12 cellular contexts compared by ENCODE assay signal in the genomic region with DNA sequence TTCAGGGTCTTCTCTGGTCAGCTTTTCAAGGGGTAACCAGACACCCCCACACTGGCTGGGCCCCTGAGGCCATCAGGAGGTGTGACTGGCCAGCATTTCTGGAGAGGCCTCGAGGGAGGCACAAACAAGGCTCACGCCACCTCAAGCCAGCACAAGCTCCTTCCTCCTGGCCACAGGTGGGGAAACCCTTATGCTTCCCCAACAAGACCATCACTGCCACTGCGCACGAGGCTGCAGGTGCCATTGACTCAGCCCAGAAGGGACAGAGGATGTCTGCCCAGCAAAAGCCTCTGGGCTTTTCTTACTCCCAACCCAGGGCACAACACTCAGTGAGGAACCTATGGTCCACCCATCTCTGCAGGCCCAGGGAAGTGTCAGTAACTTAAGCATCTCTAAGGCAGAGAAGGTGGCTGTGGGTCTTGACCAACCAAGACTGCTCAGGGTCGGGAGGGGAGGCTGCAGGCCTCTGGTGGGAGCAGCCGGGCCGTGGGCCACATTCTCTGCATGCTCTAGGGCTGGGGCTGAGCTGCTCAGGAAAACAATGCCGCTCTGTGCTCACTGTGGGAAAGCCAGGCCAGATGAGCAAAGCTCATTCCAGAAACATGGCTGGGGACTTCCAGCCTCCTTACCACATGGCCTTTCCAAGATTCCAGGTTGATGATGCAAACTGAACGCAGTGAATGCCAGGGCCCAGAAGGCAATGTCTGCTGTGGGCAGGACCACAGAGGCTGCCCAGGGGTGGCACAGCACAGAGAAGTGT. TPM values are rescaled to one million over a fixed set of nuclear protein-coding genes. Genes with fewer than 3 reads are reported as not detected.
DNase-seq lines count a peak whose midpoint lies in the region; ATAC-seq and TF ChIP-seq lines count a peak whose summit lies in the region.
"Had no signal": no experiment of that assay in that cellular context is flagged by ENCODE, and none has a peak within 500 bp of the region (broad histone marks: within the 10 kb centered on the region; RNA-seq: fewer than 3 reads in every experiment).

No MANE protein-coding gene starts in this region.

- 42% methylated on average over 8 of the region's 9 CpGs for WGBS in SK-N-SH (ENCODE audit: low lambda C conversion rate)
- 13 to 54% methylated on average over 1 to 4 of the region's 9 CpGs for WGBS in esophagus squamous epithelium, 2 donors

- H3K27me3 ChIP-seq in SK-N-SH (ENCODE audit: insufficient read depth) (no peaks in the 10 kb centered on the region), foreskin keratinocyte (no peaks in the 10 kb centered on the region), esophagus squamous epithelium (no peaks in the 10 kb centered on the region)
- H3K27me3 ChIP-seq: uterus had no signal

- H3K4me3 ChIP-seq in SK-N-SH (ENCODE audit: low read depth in 2 of 2, low read length in 1 of 2) (no peak overlapping the region), esophagus squamous epithelium (no peak overlapping the region)
- H3K4me3 ChIP-seq: uterus had no signal

- no peak overlapping the region for H3K9ac ChIP-seq in SK-N-SH

- no peak overlapping the region; the same call in 1 of the 2 replicates for H3K4me2 ChIP-seq in SK-N-SH

- ATAC-seq in foreskin keratinocyte, result peak; percentile 71
- no peak for ATAC-seq in GM19397 (IDR thresholded peaks at IDR 0.05; ENCODE audit: unreplicated experiment)
- ATAC-seq: HCT116 had no signal

- TF ChIP-seq CTCF in SK-N-SH (IDR thresholded peaks at IDR 0.05) (no peak), foreskin keratinocyte (conservative IDR thresholded peaks at IDR 0.05) (no peak), esophagus squamous epithelium (IDR thresholded peaks at IDR 0.05) (no peak)

- DNase-seq in Ammon's horn (ENCODE audit: low spot score), result peak; percentile 91
- DNase-seq in SK-N-SH, result no peak
- DNase-seq in foreskin keratinocyte, result peak; percentile 68 to 79
- peak; percentile 49 for DNase-seq in occipital lobe (lab: John Stamatoyannopoulos, UW)
- no peak for DNase-seq in esophagus squamous epithelium (lab: John Stamatoyannopoulos, UW)
- no peak for DNase-seq in activated T-cell treated with anti-CD3 and anti-CD28 coated beads, Interleukin-2, amount 50 U/mL, for 48 hours
- DNase-seq in NK-92 treated with Interleukin-12 subunit alpha and Interleukin-12 subunit beta, amount 100 ng/mL, for 24 hours (lab: John Stamatoyannopoulos, UW), result no peak
- DNase-seq: DMS153, uterus had no signal

- intact Hi-C loops in esophagus squamous epithelium (cut with DNase I), result no loop called here

- POLR2A ChIA-PET in SK-N-SH (lab: Yijun Ruan, JAX), result no interaction called here

- H3K27ac ChIP-seq in SK-N-SH (ENCODE audit: low read depth in 2 of 2, low read length in 1 of 2) (peak overlapping the region in 1 of 2 experiments; percentile 57; a peak in 2 of 4 replicates), foreskin keratinocyte (peak overlapping the region; percentile 62), esophagus squamous epithelium (peak overlapping the region in 2 of 4 donors; percentile 39 to 43)
- H3K27ac ChIP-seq: uterus had no signal

- no peaks in the 10 kb centered on the region for H4K20me1 ChIP-seq in SK-N-SH (ENCODE audit: insufficient read depth)

- TF ChIP-seq POLR2A in esophagus squamous epithelium (IDR thresholded peaks at IDR 0.05), result no peak

- no peak for TF ChIP-seq RAD21 in SK-N-SH (IDR thresholded peaks at IDR 0.05; ENCODE audit: low read length)

- H3K4me1 ChIP-seq in SK-N-SH (ENCODE audit: control insufficient read depth in 1 of 2, insufficient read depth in 2 of 2, low read depth in 1 of 2, low read length in 1 of 2), result peaks cover 0 to 10% of the 10 kb centered on the region in 2 experiments; a peak in 2 of 4 replicates
- no peaks in the 10 kb centered on the region for H3K4me1 ChIP-seq in foreskin keratinocyte
- H3K4me1 ChIP-seq in esophagus squamous epithelium, result peaks cover 0 to 25% (median 10%) of the 10 kb centered on the region in 3 donors

- H2AFZ ChIP-seq in SK-N-SH (ENCODE audit: low read depth), result no peak overlapping the region; the same call in 1 of the 2 replicates

- H3F3A ChIP-seq in SK-N-SH (replicated peaks; ENCODE audit: insufficient read depth), result no peaks in the 10 kb centered on the region

- H3K9me3 ChIP-seq in SK-N-SH (no peaks in the 10 kb centered on the region), esophagus squamous epithelium (no peaks in the 10 kb centered on the region)
- H3K9me3 ChIP-seq: uterus had no signal

- CTCF ChIA-PET in SK-N-SH (lab: Yijun Ruan, JAX), result interaction anchor here (0.9 to 8.5 kb wide), 4 partner anchors 10 to 73 kb away, joined by 3 to 121 read pairs (median 42); a partner anchor contains a TSS

- H3K9me2 ChIP-seq in SK-N-SH, result no peaks in the 10 kb centered on the region

- H3K79me2 ChIP-seq in SK-N-SH (ENCODE audit: insufficient read depth), result no peaks in the 10 kb centered on the region

- TF ChIP-seq EP300 in SK-N-SH (IDR thresholded peaks at IDR 0.05; ENCODE audit: borderline replicate concordance in 1 of 2, low read depth in 1 of 2, low read length in 1 of 2), result 0 out of 4 replicates have a peak, but pooled peaks of 1 of the 2 experiments have one; percentile 28

- no peaks in the 10 kb centered on the region for H3K36me3 ChIP-seq in SK-N-SH (replicated peaks in 1 of 2; ENCODE audit: control insufficient read depth in 1 of 2, insufficient read depth in 2 of 2, low read length in 1 of 2)
- H3K36me3 ChIP-seq in esophagus squamous epithelium, result no peaks in the 10 kb centered on the region
- H3K36me3 ChIP-seq: uterus had no signal

TF ChIP-seq in SK-N-SH, 30 proteins besides CTCF, POLR2A, EP300 and RAD21 (continues in another document):
- TF ChIP-seq RCOR1 (IDR thresholded peaks at IDR 0.05; ENCODE audit: low read length) (no peak), RXRA (IDR thresholded peaks at IDR 0.05; ENCODE audit: borderline replicate concordance, low read depth) (no peak), FOXJ3 (CRISPR knock-in tag; IDR thresholded peaks at IDR 0.05) (no peak), TCF12 (IDR thresholded peaks at IDR 0.05) (peak; percentile 73), RFX5 (IDR thresholded peaks at IDR 0.05; ENCODE audit: low read length) (no peak), MEF2A (IDR thresholded peaks at IDR 0.05; ENCODE audit: borderline replicate concordance, low read depth) (no peak), JUND (IDR thresholded peaks at IDR 0.05) (no peak; the same call in 1 of the 2 replicates), ELF1 (IDR thresholded peaks at IDR 0.05) (no peak), GATA2 (CRISPR knock-in tag; IDR thresholded peaks at IDR 0.05) (no peak), YY1 (IDR thresholded peaks at IDR 0.05; ENCODE audit: low read depth) (0 out of 2 replicates have a peak, but pooled peaks have one; percentile 54), SMC3 (IDR thresholded peaks at IDR 0.05; ENCODE audit: low read depth, low read length) (no peak), NFIC (IDR thresholded peaks at IDR 0.05; ENCODE audit: borderline replicate concordance) (no peak; the same call in 1 of the 2 replicates), EZH2phosphoT487 (IDR thresholded peaks at IDR 0.05; ENCODE audit: borderline replicate concordance, low read depth) (no peak), TAF1 (IDR thresholded peaks at IDR 0.05; ENCODE audit: borderline replicate concordance, low read depth, low read length) (no peak)
- TF ChIP-seq, protein P1, sequence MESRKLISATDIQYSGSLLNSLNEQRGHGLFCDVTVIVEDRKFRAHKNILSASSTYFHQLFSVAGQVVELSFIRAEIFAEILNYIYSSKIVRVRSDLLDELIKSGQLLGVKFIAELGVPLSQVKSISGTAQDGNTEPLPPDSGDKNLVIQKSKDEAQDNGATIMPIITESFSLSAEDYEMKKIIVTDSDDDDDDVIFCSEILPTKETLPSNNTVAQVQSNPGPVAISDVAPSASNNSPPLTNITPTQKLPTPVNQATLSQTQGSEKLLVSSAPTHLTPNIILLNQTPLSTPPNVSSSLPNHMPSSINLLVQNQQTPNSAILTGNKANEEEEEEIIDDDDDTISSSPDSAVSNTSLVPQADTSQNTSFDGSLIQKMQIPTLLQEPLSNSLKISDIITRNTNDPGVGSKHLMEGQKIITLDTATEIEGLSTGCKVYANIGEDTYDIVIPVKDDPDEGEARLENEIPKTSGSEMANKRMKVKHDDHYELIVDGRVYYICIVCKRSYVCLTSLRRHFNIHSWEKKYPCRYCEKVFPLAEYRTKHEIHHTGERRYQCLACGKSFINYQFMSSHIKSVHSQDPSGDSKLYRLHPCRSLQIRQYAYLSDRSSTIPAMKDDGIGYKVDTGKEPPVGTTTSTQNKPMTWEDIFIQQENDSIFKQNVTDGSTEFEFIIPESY (IDR thresholded peaks at IDR 0.05; ENCODE audit: borderline replicate concordance, low read depth), result no peak
- TF ChIP-seq, protein P2, sequence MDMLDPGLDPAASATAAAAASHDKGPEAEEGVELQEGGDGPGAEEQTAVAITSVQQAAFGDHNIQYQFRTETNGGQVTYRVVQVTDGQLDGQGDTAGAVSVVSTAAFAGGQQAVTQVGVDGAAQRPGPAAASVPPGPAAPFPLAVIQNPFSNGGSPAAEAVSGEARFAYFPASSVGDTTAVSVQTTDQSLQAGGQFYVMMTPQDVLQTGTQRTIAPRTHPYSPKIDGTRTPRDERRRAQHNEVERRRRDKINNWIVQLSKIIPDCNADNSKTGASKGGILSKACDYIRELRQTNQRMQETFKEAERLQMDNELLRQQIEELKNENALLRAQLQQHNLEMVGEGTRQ (IDR thresholded peaks at IDR 0.05; ENCODE audit: borderline replicate concordance, low read depth, low read length), result no peak

RNA-seq across cellular contexts. Expression of a gene that starts 24.2 kb away (rescaled TPM):
- polyA plus RNA-seq in SK-N-SH (2012; rRNA removed) (11.0 and 14.1 TPM in 2 replicates), foreskin keratinocyte (0.31 and 0.34 TPM in 2 replicates)
- polyA plus RNA-seq in SK-N-SH (2012; cell fraction: cytosol; rRNA removed), result 4.6 and 5.5 TPM in 2 replicates
- polyA plus RNA-seq in SK-N-SH (2012; cell fraction: nucleus; rRNA removed), result 70.4 and 80.8 TPM in 2 replicates
- total RNA-seq in foreskin keratinocyte (0.21 and 0.51 TPM in 2 replicates), occipital lobe (7.2 TPM), esophagus squamous epithelium (10 to 100 TPM in 1 of 4 donors, 1 to 10 TPM in 3; 1.7 to 22.5 (median 7.4) TPM)

RNA-seq across cellular contexts. Expression of a gene that starts 24.2 kb away (rescaled TPM):
- polyA plus RNA-seq in SK-N-SH (2012; rRNA removed) (not detected in 2 replicates), foreskin keratinocyte (not detected in 2 replicates)
- polyA plus RNA-seq in SK-N-SH (2012; cell fraction: cytosol; rRNA removed), result not detected in 2 replicates
- not detected in 2 replicates for polyA plus RNA-seq in SK-N-SH (2012; cell fraction: nucleus; rRNA removed)
- total RNA-seq in foreskin keratinocyte (not detected in 2 replicates), occipital lobe (0.16 TPM), esophagus squamous epithelium (not detected)
- total RNA-seq: mononuclear cell had no signal

RNA-seq across cellular contexts. Expression of a gene that starts 43.2 kb away (rescaled TPM):
- polyA plus RNA-seq in SK-N-SH (2012; rRNA removed), result 5.3 and 6.1 TPM in 2 replicates
- 3.2 and 4.1 TPM in 2 replicates for polyA plus RNA-seq in SK-N-SH (2012; cell fraction: cytosol; rRNA removed)
- polyA plus RNA-seq in SK-N-SH (2012; cell fraction: nucleus; rRNA removed), result 8.7 and 9.0 TPM in 2 replicates
- 0.60 and 0.75 TPM in 2 replicates for total RNA-seq in foreskin keratinocyte
- 0.56 and 0.84 TPM in 2 replicates for polyA plus RNA-seq in foreskin keratinocyte
- total RNA-seq in occipital lobe, result 3.1 TPM
- 100 to 1,000 TPM in 1 of 4 donors, 10 to 100 TPM in 1, 1 to 10 TPM in 2; 2.5 to 116 (median 27.5) TPM for total RNA-seq in esophagus squamous epithelium

Comparison
In these comparisons a context has a peak if more than half of its experiments do, and no peak if none do; other contexts are left out.
1. DNase-seq: peak in Ammon's horn (single experiment), foreskin keratinocyte (2 of 2) and occipital lobe (single experiment); none in SK-N-SH (single experiment), esophagus squamous epithelium (single experiment), activated T-cell treated with anti-CD3 and anti-CD28 coated beads, Interleukin-2, amount 50 U/mL, for 48 hours (0 of 2) and NK-92 treated with Interleukin-12 subunit alpha and Interleukin-12 subunit beta, amount 100 ng/mL, for 24 hours (single experiment).